2 cellular contexts compared by ENCODE assay signal in genomic region chr2:104574367-104574766, GRCh38.
TF ChIP-seq lines count a peak whose summit lies in the region.

No MANE protein-coding gene starts in this region.

TF ChIP-seq in HepG2, 621 proteins besides CTCF, POLR2A, EP300 and RAD21:
- TF ChIP-seq MNT (IDR thresholded peaks at IDR 0.05) (peak; percentile 88), ARNT2 (CRISPR knock-in tag; IDR thresholded peaks at IDR 0.05; ENCODE audit: low read depth) (no peak), NFKBIZ (CRISPR knock-in tag; IDR thresholded peaks at IDR 0.05) (no peak), HMG20A (CRISPR knock-in tag; IDR thresholded peaks at IDR 0.05; ENCODE audit: borderline replicate concordance) (no peak), KDM6A (CRISPR knock-in tag; IDR thresholded peaks at IDR 0.05; ENCODE audit: low read depth) (no peak)

TF ChIP-seq in H1, 55 proteins besides CTCF, POLR2A, EP300 and RAD21:
- TF ChIP-seq BACH1 (IDR thresholded peaks at IDR 0.05; ENCODE audit: low read length): no peak
- no peak for TF ChIP-seq KDM1A (IDR thresholded peaks at IDR 0.05; ENCODE audit: borderline replicate concordance, low read length)
- no peak for TF ChIP-seq CREB1 (IDR thresholded peaks at IDR 0.05)
- TF ChIP-seq BCL11A (IDR thresholded peaks at IDR 0.05; ENCODE audit: low read depth in 2 of 2, low read length in 2 of 2): no peak
- TF ChIP-seq CBX5 (IDR thresholded peaks at IDR 0.05; ENCODE audit: low read depth, low read length): no peak
- no peak for TF ChIP-seq BRCA1 (IDR thresholded peaks at IDR 0.05; ENCODE audit: low read depth, low read length)
- TF ChIP-seq CEBPB (IDR thresholded peaks at IDR 0.05; ENCODE audit: low read depth, low read length): no peak
- no peak for TF ChIP-seq MAX (IDR thresholded peaks at IDR 0.05)
TF ChIP-seq in H1: peak in this region for 0.
